13 cellular contexts compared by ENCODE assay signal in the genomic region with DNA sequence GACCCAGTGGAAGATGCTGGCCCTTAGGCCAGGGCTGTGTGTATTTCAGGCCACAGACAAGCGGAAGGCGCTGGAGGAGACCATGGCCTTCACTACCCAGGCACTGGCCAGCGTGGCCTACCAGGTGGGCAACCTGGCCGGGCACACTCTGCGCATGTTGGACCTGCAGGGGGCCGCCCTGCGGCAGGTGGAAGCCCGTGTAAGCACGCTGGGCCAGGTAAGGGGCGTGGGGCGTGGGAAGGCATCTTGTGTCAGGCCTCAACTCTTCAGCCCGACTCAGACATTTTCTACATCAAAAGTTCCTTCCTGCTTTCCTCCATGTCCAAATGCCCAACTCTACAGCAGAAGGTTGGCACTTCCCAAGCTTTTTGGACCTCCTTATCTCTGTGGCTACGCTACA. TPM values are rescaled to one million over a fixed set of nuclear protein-coding genes. Genes with fewer than 3 reads are reported as not detected.
DNase-seq lines count a peak whose midpoint lies in the region; ATAC-seq and TF ChIP-seq lines count a peak whose summit lies in the region.
"Had no signal": no experiment of that assay in that cellular context is flagged by ENCODE, and none has a peak within 500 bp of the region (broad histone marks: within the 10 kb centered on the region; RNA-seq: fewer than 3 reads in every experiment).

No MANE protein-coding gene starts in this region.

- H3K4me3 ChIP-seq in esophagus squamous epithelium, result no peak overlapping the region
- H3K4me3 ChIP-seq: gastroesophageal sphincter, pancreas had no signal

- H3K4me3 Mint-ChIP-seq in activated T-cell treated with anti-CD3 and anti-CD28 coated beads, Interleukin-2, amount 50 U/mL, for 72 hours, result peak overlapping the region; percentile 68 to 76
- peak overlapping the region in 1 of 3 donors; percentile 88 for H3K4me3 Mint-ChIP-seq in T-cell

- H3K4me1 ChIP-seq in esophagus squamous epithelium, result peaks cover 12 to 72% (median 15%) of the 10 kb centered on the region in 3 donors

- H3K9me3 Mint-ChIP-seq in activated T-cell treated with anti-CD3 and anti-CD28 coated beads, Interleukin-2, amount 50 U/mL, for 72 hours, result no peaks in the 10 kb centered on the region
- no peaks in the 10 kb centered on the region for H3K9me3 Mint-ChIP-seq in T-cell

- TF ChIP-seq CTCF in esophagus squamous epithelium (IDR thresholded peaks at IDR 0.05), result no peak

- H3K27me3 ChIP-seq in esophagus squamous epithelium, result peaks cover 0 to 36% (median 0%) of the 10 kb centered on the region in 4 donors

- H3K27me3 Mint-ChIP-seq in activated T-cell treated with anti-CD3 and anti-CD28 coated beads, Interleukin-2, amount 50 U/mL, for 72 hours (ENCODE audit: low read depth), result no peaks in the 10 kb centered on the region
- H3K27me3 Mint-ChIP-seq in T-cell, result no peaks in the 10 kb centered on the region

- 66 to 72% methylated on average over 2 to 8 of the region's 13 CpGs for WGBS in esophagus squamous epithelium, 2 donors

- DNase-seq in activated T-cell treated with anti-CD3 and anti-CD28 coated beads, Interleukin-2, amount 50 U/mL, for 72 hours, result no peak
- no peak for DNase-seq in activated T-cell treated with anti-CD3 and anti-CD28 coated beads for 4 hours
- DNase-seq in T-cell, result no peak
- DNase-seq in esophagus squamous epithelium (lab: John Stamatoyannopoulos, UW), result no peak
- no peak for DNase-seq in substantia nigra (lab: John Stamatoyannopoulos, UW)
- DNase-seq in cerebellum (ENCODE audit: low spot score), result no peak
- DNase-seq: activated gamma-delta T cell treated with Interleukin-2 at 50 U/mL for 16 hours, NCI-H345 had no signal

- peaks cover 0 to under 1% (median 0%) of the 10 kb centered on the region in 3 donors for H3K36me3 ChIP-seq in esophagus squamous epithelium
- H3K36me3 ChIP-seq: gastroesophageal sphincter, pancreas had no signal

- H3K36me3 Mint-ChIP-seq in activated T-cell treated with anti-CD3 and anti-CD28 coated beads, Interleukin-2, amount 50 U/mL, for 72 hours (ENCODE audit: insufficient read depth in 2 of 2), result peaks cover 4 to 17% of the 10 kb centered on the region in 2 donors
- H3K36me3 Mint-ChIP-seq in T-cell, result peaks cover 8% of the 10 kb centered on the region

- H3K27ac Mint-ChIP-seq in activated T-cell treated with anti-CD3 and anti-CD28 coated beads, Interleukin-2, amount 50 U/mL, for 72 hours, result peak overlapping the region; percentile 55
- H3K27ac Mint-ChIP-seq in T-cell, result peak overlapping the region; percentile 83 to 92

- H3K4me1 Mint-ChIP-seq in activated T-cell treated with anti-CD3 and anti-CD28 coated beads, Interleukin-2, amount 50 U/mL, for 72 hours (ENCODE audit: low read depth), result peaks cover 79% of the 10 kb centered on the region
- H3K4me1 Mint-ChIP-seq in T-cell, result peaks cover 77 to 79% (median 79%) of the 10 kb centered on the region in 3 donors

- no peaks in the 10 kb centered on the region for H3K9me3 ChIP-seq in esophagus squamous epithelium
- H3K9me3 ChIP-seq: gastroesophageal sphincter, pancreas had no signal

- no peak for ATAC-seq in activated T-cell treated with anti-CD3 and anti-CD28 coated beads, Interleukin-2, amount 50 U/mL, for 72 hours (replicated peaks in 1 of 2)
- ATAC-seq in T-cell (replicated peaks in 1 of 4) (no peak), HG03521 (IDR thresholded peaks at IDR 0.05; ENCODE audit: unreplicated experiment) (no peak), GM18867 (IDR thresholded peaks at IDR 0.05; ENCODE audit: unreplicated experiment) (no peak)

- H3K27ac ChIP-seq in esophagus squamous epithelium (peak overlapping the region in 3 of 4 donors; percentile 45 to 64 (median 63)), substantia nigra (ENCODE audit: low read depth, low read length, poor library complexity, severe bottlenecking) (peak overlapping the region; percentile 35)
- H3K27ac ChIP-seq: pancreas had no signal

- CTCF ChIA-PET in T-cell (lab: Charles Lee), result interaction anchor here in 1 of 2 donors (1.1 kb wide), 1 partner anchor 12 kb away, joined by 3 read pairs; no protein-coding TSS in a partner anchor

- POLR2A ChIA-PET in T-cell (lab: Charles Lee), result no interaction called here

- TF ChIP-seq POLR2A in esophagus squamous epithelium (IDR thresholded peaks at IDR 0.05), result no peak

- intact Hi-C loops in esophagus squamous epithelium (cut with DNase I), result no loop called here

RNA-seq across cellular contexts. Expression of gene ABI3, which starts 6.0 kb away (rescaled TPM):
- 10 to 100 TPM; 27.9 to 32.4 TPM for total RNA-seq in activated T-cell treated with anti-CD3 and anti-CD28 coated beads, Interleukin-2, amount 50 U/mL, for 72 hours
- total RNA-seq in T-cell, result 10 to 100 TPM; 10.4 to 21.7 (median 18.3) TPM
- 1 to 10 TPM; 1.5 to 8.8 (median 4.2) TPM for total RNA-seq in esophagus squamous epithelium
- 1.00 TPM for total RNA-seq in cerebellum

RNA-seq across cellular contexts. Expression of gene GNGT2, which starts 6.1 kb away (rescaled TPM):
- 10 to 100 TPM; 24.6 to 27.5 TPM for total RNA-seq in activated T-cell treated with anti-CD3 and anti-CD28 coated beads, Interleukin-2, amount 50 U/mL, for 72 hours
- 1 to 10 TPM; 4.5 to 6.3 (median 5.0) TPM for total RNA-seq in T-cell
- 1 to 10 TPM in 2 of 4 donors, not detected in 2; 1.4 to 1.7 TPM for total RNA-seq in esophagus squamous epithelium
- total RNA-seq in cerebellum, result not detected

RNA-seq across cellular contexts. Expression of gene PHOSPHO1, which starts 14.1 kb away (rescaled TPM):
- under 1 TPM in 1 of 2 donors, not detected in 1; 0.29 TPM for total RNA-seq in activated T-cell treated with anti-CD3 and anti-CD28 coated beads, Interleukin-2, amount 50 U/mL, for 72 hours
- under 1 TPM in 1 of 5 donors, not detected in 4; 0.13 TPM for total RNA-seq in T-cell
- 1 to 10 TPM in 1 of 4 donors, under 1 TPM in 1, not detected in 2; 0.38 to 2.4 TPM for total RNA-seq in esophagus squamous epithelium
- 2.6 TPM for total RNA-seq in cerebellum
- total RNA-seq: dermis blood vessel endothelial cell had no signal
